Comparison of ENCODE assay signal across 36 cellular contexts in genomic region chr18:32805354-32805753, GRCh38. TPM values are rescaled to one million over a fixed set of nuclear protein-coding genes. Genes with fewer than 3 reads are reported as not detected.
"Had no signal": no experiment of that assay in that cellular context is flagged by ENCODE, and none has a peak within 500 bp of the region (broad histone marks: within the 10 kb centered on the region; RNA-seq: fewer than 3 reads in every experiment).

No MANE protein-coding gene starts in this region.

- H3K36me3 ChIP-seq: MG63 had no signal

- H3K9ac ChIP-seq: KMS-11 had no signal

- H3K27ac ChIP-seq: KMS-11 had no signal

- H3K9me3 ChIP-seq: MG63 had no signal

- H3K27me3 ChIP-seq: MG63 had no signal

- DNase-seq: Kasumi-1, KG1, MG63, MM.1S, MV-4-11, NCI-H1048, NCI-H1092, NCI-H1092 treated with DMSO at 0.1 percent for 48 hours, NCI-H1105, NCI-H1105 treated with DMSO at 0.1 percent for 48 hours, NCI-H1417, NCI-H1417 treated with DMSO at 0.1 percent for 48 hours, NCI-H1436, NCI-H1436 treated with DMSO at 0.1 percent for 48 hours, NCI-H146, NCI-H1694, NCI-H1694 treated with DMSO at 0.1 percent for 48 hours, NCI-H187, NCI-H187 treated with DMSO at 0.1 percent for 48 hours, NCI-H1930, NCI-H2029, NCI-H2029 treated with DMSO at 0.1 percent for 48 hours, NCI-H2081, NCI-H2081 treated with DMSO at 0.1 percent for 48 hours, NCI-H2107, NCI-H2171, NCI-H2227 treated with DMSO at 0.1 percent for 48 hours, NCI-H226, NCI-H345, NCI-H446, NCI-H446 treated with DMSO at 0.1 percent for 48 hours, NCI-H510A had no signal

- H3K4me2 ChIP-seq: KMS-11 had no signal

- H3K4me3 ChIP-seq: MG63 had no signal

RNA-seq across cellular contexts. Expression of gene KLHL14, which starts 32.5 kb away (rescaled TPM):
- total RNA-seq: LHCN-M2, M059J, MCF 10A had no signal
